ENCODE assay signal across 16 cellular contexts in the genomic region with DNA sequence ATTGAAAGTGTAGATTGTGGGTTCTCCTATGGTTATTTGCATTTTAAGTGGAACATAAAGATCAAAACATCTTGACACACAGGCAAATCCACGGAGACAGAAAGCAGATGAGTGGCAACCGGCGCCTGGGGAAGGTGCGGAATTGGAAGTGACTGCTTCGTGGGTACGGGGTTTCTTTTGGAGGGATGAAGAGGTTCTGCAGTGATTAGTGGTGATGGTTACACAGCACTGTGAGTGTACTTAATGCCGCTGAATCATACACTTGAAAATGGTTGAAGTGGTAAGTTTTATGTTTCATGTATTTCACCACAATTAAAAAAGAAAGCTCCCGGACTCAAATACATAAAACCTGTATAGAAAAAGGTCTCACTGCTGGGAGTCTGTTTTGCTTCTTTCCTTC. TPM values are rescaled to one million over a fixed set of nuclear protein-coding genes. Genes with fewer than 3 reads are reported as not detected.
"Had no signal": no experiment of that assay in that cellular context is flagged by ENCODE, and none has a peak within 500 bp of the region (broad histone marks: within the 10 kb centered on the region; RNA-seq: fewer than 3 reads in every experiment).

No MANE protein-coding gene starts in this region.

- H3K27ac ChIP-seq: brain microvascular endothelial cell, testis had no signal

- H3K4me3 ChIP-seq: testis had no signal

- H3K27me3 ChIP-seq: brain microvascular endothelial cell, testis had no signal

- H3K27me3 Mint-ChIP-seq: activated naive CD4-positive, alpha-beta T cell treated with anti-CD3 and anti-CD28 coated beads, Interleukin-2, amount 50 U/mL, for 24 hours; stimulated activated naive CD8-positive, alpha-beta T cell treated with anti-CD3 and anti-CD28 coated beads, Interleukin-15, amount 100 ng/mL, for 72 hours had no signal

- H3K36me3 ChIP-seq: brain microvascular endothelial cell had no signal

- H3K27ac Mint-ChIP-seq: activated B cell treated with CpG ODN at 0.5 μM for 24 hours; activated CD4-positive, alpha-beta T cell treated with anti-CD3 and anti-CD28 coated beads, Interleukin-2, amount 10 ng/mL, durations not matched to agents 24 days and 14 days; activated naive CD4-positive, alpha-beta T cell treated with anti-CD3 and anti-CD28 coated beads, Interleukin-2, amount 50 U/mL, for 24 hours; activated T-helper 1 cell treated with anti-CD3 and anti-CD28 coated beads, Interleukin-12 subunit alpha, Interleukin-12 subunit beta, Interleukin-2, Interleukin-4 antibody, amounts not matched to agents 30 ng/mL and 10 ng/mL and 1 ng/mL, durations not matched to agents 14 hours and 24 hours and 36 hours; naive thymus-derived CD4-positive, alpha-beta T cell; stimulated activated naive CD8-positive, alpha-beta T cell treated with anti-CD3 and anti-CD28 coated beads, Interleukin-15, amount 100 ng/mL, for 72 hours had no signal

- ATAC-seq: esophagus mucosa; naive thymus-derived CD4-positive, alpha-beta T cell; stimulated activated naive CD8-positive, alpha-beta T cell treated with anti-CD3 and anti-CD28 coated beads, Interleukin-15, amount 100 ng/mL, for 72 hours had no signal

- H3K4me1 Mint-ChIP-seq: activated B cell treated with CpG ODN at 0.5 μM for 24 hours had no signal

- H3K4me1 ChIP-seq: testis had no signal

- H3K36me3 Mint-ChIP-seq: activated naive CD4-positive, alpha-beta T cell treated with anti-CD3 and anti-CD28 coated beads, Interleukin-2, amount 50 U/mL, for 24 hours; naive thymus-derived CD4-positive, alpha-beta T cell had no signal

- H3K4me3 Mint-ChIP-seq: activated B cell treated with CpG ODN at 0.5 μM for 24 hours; activated CD4-positive, alpha-beta T cell treated with anti-CD3 and anti-CD28 coated beads, Interleukin-2, amount 10 ng/mL, durations not matched to agents 24 days and 14 days; activated naive CD4-positive, alpha-beta T cell treated with anti-CD3 and anti-CD28 coated beads, Interleukin-2, amount 50 U/mL, for 24 hours; activated T-helper 1 cell treated with anti-CD3 and anti-CD28 coated beads, Interleukin-12 subunit alpha, Interleukin-12 subunit beta, Interleukin-2, Interleukin-4 antibody, amounts not matched to agents 30 ng/mL and 10 ng/mL and 1 ng/mL, durations not matched to agents 14 hours and 24 hours and 36 hours; naive thymus-derived CD4-positive, alpha-beta T cell; stimulated activated naive CD8-positive, alpha-beta T cell treated with anti-CD3 and anti-CD28 coated beads, Interleukin-15, amount 100 ng/mL, for 72 hours had no signal

- DNase-seq: activated B cell treated with CpG ODN at 0.5 μM for 24 hours; activated CD4-positive, alpha-beta T cell treated with anti-CD3 and anti-CD28 coated beads, Interleukin-2, amount 10 ng/mL, durations not matched to agents 24 days and 14 days; amniotic stem cell; brain microvascular endothelial cell; glutamatergic neuron; mammary epithelial cell; naive thymus-derived CD4-positive, alpha-beta T cell; posterior cingulate gyrus; stimulated activated CD4-positive, alpha-beta T cell treated with anti-CD3 and anti-CD28 coated beads, Interleukin-15, amount 100 ng/mL, for 24 hours; stimulated activated CD4-positive, alpha-beta T cell treated with anti-CD3 and anti-CD28 coated beads, Interleukin-4, amount 100 ng/mL, for 24 hours; stimulated activated naive CD8-positive, alpha-beta T cell treated with anti-CD3 and anti-CD28 coated beads, Interleukin-15, amount 100 ng/mL, for 72 hours; testis had no signal

- H3K9me3 ChIP-seq: testis had no signal

- H3K9me3 Mint-ChIP-seq: activated B cell treated with CpG ODN at 0.5 μM for 24 hours; activated CD4-positive, alpha-beta T cell treated with anti-CD3 and anti-CD28 coated beads, Interleukin-2, amount 10 ng/mL, durations not matched to agents 24 days and 14 days; activated naive CD4-positive, alpha-beta T cell treated with anti-CD3 and anti-CD28 coated beads, Interleukin-2, amount 50 U/mL, for 24 hours; activated T-helper 1 cell treated with anti-CD3 and anti-CD28 coated beads, Interleukin-12 subunit alpha, Interleukin-12 subunit beta, Interleukin-2, Interleukin-4 antibody, amounts not matched to agents 30 ng/mL and 10 ng/mL and 1 ng/mL, durations not matched to agents 14 hours and 24 hours and 36 hours; naive thymus-derived CD4-positive, alpha-beta T cell; stimulated activated naive CD8-positive, alpha-beta T cell treated with anti-CD3 and anti-CD28 coated beads, Interleukin-15, amount 100 ng/mL, for 72 hours had no signal

RNA-seq across cellular contexts. Expression of a gene that starts 59.2 kb away (rescaled TPM):
- total RNA-seq: activated B cell treated with CpG ODN at 0.5 μM for 24 hours, fibroblast of villous mesenchyme had no signal
- polyA plus RNA-seq: mammary epithelial cell had no signal
